12 cellular contexts compared by ENCODE assay signal in the genomic region with DNA sequence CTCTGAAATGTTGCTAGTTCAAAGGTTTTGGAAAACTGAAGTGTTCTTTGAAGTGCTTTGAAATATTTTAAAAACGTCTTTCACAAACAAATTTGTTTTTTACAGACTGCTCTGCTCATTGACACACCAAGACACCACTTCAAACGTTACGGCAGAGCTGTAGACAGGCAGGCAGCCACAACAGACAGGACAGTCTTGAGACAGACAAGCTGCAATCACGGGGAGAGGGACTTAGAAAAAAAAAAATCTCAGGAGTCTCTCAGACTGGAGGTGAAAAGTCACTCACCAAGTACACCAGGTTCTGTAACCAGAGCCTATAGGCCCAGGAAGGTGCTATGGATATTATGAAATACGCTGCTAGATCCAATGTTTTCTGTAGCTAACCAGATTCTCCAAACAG.
"Had no signal": no experiment of that assay in that cellular context is flagged by ENCODE, and none has a peak within 500 bp of the region (broad histone marks: within the 10 kb centered on the region; RNA-seq: fewer than 3 reads in every experiment).

No MANE protein-coding gene starts in this region.

- ATAC-seq: activated CD8-positive, alpha-beta memory T cell treated with anti-CD3 and anti-CD28 coated beads, Interleukin-2, amount 10 ng/mL, durations not matched to agents 7 days and 5 days; body of pancreas; upper lobe of right lung had no signal

- H3K4me3 ChIP-seq: body of pancreas, sigmoid colon, upper lobe of right lung had no signal

- H3K36me3 ChIP-seq: sigmoid colon, upper lobe of right lung had no signal

- H3K9me3 ChIP-seq: body of pancreas, sigmoid colon, upper lobe of right lung had no signal

- H3K27me3 ChIP-seq: body of pancreas, sigmoid colon, upper lobe of right lung had no signal

- H3K4me1 ChIP-seq: body of pancreas, sigmoid colon, upper lobe of right lung had no signal

- DNase-seq: activated CD4-positive, alpha-beta T cell treated with anti-CD3 and anti-CD28 coated beads, Interleukin-2, amount 50 U/mL, for 4 hours; activated CD4-positive, CD25-positive, alpha-beta regulatory T cell treated with anti-CD3 and anti-CD28 coated beads, Interleukin-2, amount 50 U/mL, for 72 hours; activated CD8-positive, alpha-beta memory T cell treated with anti-CD3 and anti-CD28 coated beads, Interleukin-2, amount 10 ng/mL, durations not matched to agents 7 days and 5 days; activated effector memory CD4-positive, alpha-beta T cell treated with Interleukin-2 at 50 U/mL for 16 hours; activated T-cell treated with anti-CD3 and anti-CD28 coated beads, Interleukin-2, amount 50 U/mL, for 24 hours; body of pancreas; hypothalamus; sigmoid colon; stimulated activated CD4-positive, alpha-beta T cell treated with anti-CD3 and anti-CD28 coated beads, Interleukin-12 subunit alpha, Interleukin-12 subunit beta, amount 100 ng/mL, for 4 hours; stimulated activated naive CD4-positive, alpha-beta T cell treated with Interleukin-2 at 50 U/mL for 16 hours; T-helper 9 cell; upper lobe of right lung had no signal

- H3K27ac ChIP-seq: body of pancreas, sigmoid colon, upper lobe of right lung had no signal
